Comparison of ENCODE assay signal across 1 cellular context in genomic region chr1:13700521-13701273, GRCh38.
TF ChIP-seq lines count a peak whose summit lies in the region.

No MANE protein-coding gene starts in this region.

TF ChIP-seq in GM12878, 131 proteins besides CTCF, POLR2A, EP300 and RAD21 (continued from another document and continues in another):
- TF ChIP-seq E2F4 (IDR thresholded peaks at IDR 0.05; ENCODE audit: low read depth, low read length) = no peak
- TF ChIP-seq ZBTB33 (IDR thresholded peaks at IDR 0.05) = no peak
- no peak for TF ChIP-seq PAX5 (IDR thresholded peaks at IDR 0.05; ENCODE audit: borderline replicate concordance, low read depth, low read length)
- no peak for TF ChIP-seq BCL11A (IDR thresholded peaks at IDR 0.05; ENCODE audit: low read depth, low read length)
- no peak for TF ChIP-seq CBFB (IDR thresholded peaks at IDR 0.05; ENCODE audit: low read depth)
- TF ChIP-seq, protein P1, sequence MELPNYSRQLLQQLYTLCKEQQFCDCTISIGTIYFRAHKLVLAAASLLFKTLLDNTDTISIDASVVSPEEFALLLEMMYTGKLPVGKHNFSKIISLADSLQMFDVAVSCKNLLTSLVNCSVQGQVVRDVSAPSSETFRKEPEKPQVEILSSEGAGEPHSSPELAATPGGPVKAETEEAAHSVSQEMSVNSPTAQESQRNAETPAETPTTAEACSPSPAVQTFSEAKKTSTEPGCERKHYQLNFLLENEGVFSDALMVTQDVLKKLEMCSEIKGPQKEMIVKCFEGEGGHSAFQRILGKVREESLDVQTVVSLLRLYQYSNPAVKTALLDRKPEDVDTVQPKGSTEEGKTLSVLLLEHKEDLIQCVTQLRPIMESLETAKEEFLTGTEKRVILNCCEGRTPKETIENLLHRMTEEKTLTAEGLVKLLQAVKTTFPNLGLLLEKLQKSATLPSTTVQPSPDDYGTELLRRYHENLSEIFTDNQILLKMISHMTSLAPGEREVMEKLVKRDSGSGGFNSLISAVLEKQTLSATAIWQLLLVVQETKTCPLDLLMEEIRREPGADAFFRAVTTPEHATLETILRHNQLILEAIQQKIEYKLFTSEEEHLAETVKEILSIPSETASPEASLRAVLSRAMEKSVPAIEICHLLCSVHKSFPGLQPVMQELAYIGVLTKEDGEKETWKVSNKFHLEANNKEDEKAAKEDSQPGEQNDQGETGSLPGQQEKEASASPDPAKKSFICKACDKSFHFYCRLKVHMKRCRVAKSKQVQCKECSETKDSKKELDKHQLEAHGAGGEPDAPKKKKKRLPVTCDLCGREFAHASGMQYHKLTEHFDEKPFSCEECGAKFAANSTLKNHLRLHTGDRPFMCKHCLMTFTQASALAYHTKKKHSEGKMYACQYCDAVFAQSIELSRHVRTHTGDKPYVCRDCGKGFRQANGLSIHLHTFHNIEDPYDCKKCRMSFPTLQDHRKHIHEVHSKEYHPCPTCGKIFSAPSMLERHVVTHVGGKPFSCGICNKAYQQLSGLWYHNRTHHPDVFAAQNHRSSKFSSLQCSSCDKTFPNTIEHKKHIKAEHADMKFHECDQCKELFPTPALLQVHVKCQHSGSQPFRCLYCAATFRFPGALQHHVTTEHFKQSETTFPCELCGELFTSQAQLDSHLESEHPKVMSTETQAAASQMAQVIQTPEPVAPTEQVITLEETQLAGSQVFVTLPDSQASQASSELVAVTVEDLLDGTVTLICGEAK (IDR thresholded peaks at IDR 0.05; ENCODE audit: borderline replicate concordance) = peak; percentile 88
- no peak for TF ChIP-seq KLF5 (IDR thresholded peaks at IDR 0.05; ENCODE audit: partially characterized antibody)
- no peak for TF ChIP-seq YBX1 (IDR thresholded peaks at IDR 0.05)
- TF ChIP-seq ATF7 (IDR thresholded peaks at IDR 0.05; ENCODE audit: low read depth) = no peak
- TF ChIP-seq, protein P2, sequence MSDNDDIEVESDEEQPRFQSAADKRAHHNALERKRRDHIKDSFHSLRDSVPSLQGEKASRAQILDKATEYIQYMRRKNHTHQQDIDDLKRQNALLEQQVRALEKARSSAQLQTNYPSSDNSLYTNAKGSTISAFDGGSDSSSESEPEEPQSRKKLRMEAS (IDR thresholded peaks at IDR 0.05; ENCODE audit: low read depth, low read length) = peak; percentile 50; the same call in 1 of the 2 replicates
- peak; percentile 65 for TF ChIP-seq USF1 (IDR thresholded peaks at IDR 0.05; ENCODE audit: borderline replicate concordance, extremely low read length, insufficient read depth, low read depth, low read length)
- peak; percentile 42 for TF ChIP-seq NRF1 (conservative IDR thresholded peaks at IDR 0.05; ENCODE audit: low read depth, low read length)
- TF ChIP-seq STAT1 (conservative IDR thresholded peaks at IDR 0.05) = no peak
- no peak for TF ChIP-seq E2F8 (IDR thresholded peaks at IDR 0.05; ENCODE audit: low read depth, partially characterized antibody)
- no peak for TF ChIP-seq TARDBP (IDR thresholded peaks at IDR 0.05; ENCODE audit: borderline replicate concordance)
- no peak for TF ChIP-seq GABPA (IDR thresholded peaks at IDR 0.05; ENCODE audit: low read depth)
- no peak for TF ChIP-seq ZNF274 (IDR thresholded peaks at IDR 0.05; ENCODE audit: insufficient read depth, insufficient read length)
- TF ChIP-seq SRF (IDR thresholded peaks at IDR 0.05; ENCODE audit: low read depth in 2 of 2, low read length in 2 of 2) = no peak
- TF ChIP-seq SUPT20H (IDR thresholded peaks at IDR 0.05; ENCODE audit: borderline replicate concordance, control insufficient read depth, low read depth, low read length) = no peak
- no peak for TF ChIP-seq JUND (IDR thresholded peaks at IDR 0.05; ENCODE audit: low read depth, low read length)
- TF ChIP-seq HDGF (IDR thresholded peaks at IDR 0.05) = 0 out of 2 replicates have a peak, but pooled peaks have one; percentile 15
- TF ChIP-seq TCF3 (IDR thresholded peaks at IDR 0.05; ENCODE audit: borderline replicate concordance, insufficient read depth, low read depth, low read length) = 0 out of 2 replicates have a peak, but pooled peaks have one; percentile 54
- TF ChIP-seq, protein P3, sequence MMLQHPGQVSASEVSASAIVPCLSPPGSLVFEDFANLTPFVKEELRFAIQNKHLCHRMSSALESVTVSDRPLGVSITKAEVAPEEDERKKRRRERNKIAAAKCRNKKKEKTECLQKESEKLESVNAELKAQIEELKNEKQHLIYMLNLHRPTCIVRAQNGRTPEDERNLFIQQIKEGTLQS (IDR thresholded peaks at IDR 0.05; ENCODE audit: borderline replicate concordance, extremely low read depth, low read depth, low read length) = no peak
- no peak for TF ChIP-seq CREM (IDR thresholded peaks at IDR 0.05; ENCODE audit: low read depth)
- TF ChIP-seq ZNF687 (IDR thresholded peaks at IDR 0.05) = peak; percentile 59; the same call in 1 of the 2 replicates
- TF ChIP-seq MXI1 (IDR thresholded peaks at IDR 0.05; ENCODE audit: low read depth, low read length) = peak; percentile 84
- TF ChIP-seq SPI1 (IDR thresholded peaks at IDR 0.05; ENCODE audit: borderline replicate concordance, insufficient read depth, low read depth, low read length) = no peak
- TF ChIP-seq MEF2A (IDR thresholded peaks at IDR 0.05; ENCODE audit: insufficient read depth, low read depth, low read length) = no peak
- TF ChIP-seq ZSCAN29 (IDR thresholded peaks at IDR 0.05) = no peak
- TF ChIP-seq GATAD2B (conservative IDR thresholded peaks at IDR 0.05; ENCODE audit: low read depth) = no peak; the same call in 1 of the 2 replicates
- TF ChIP-seq SMC3 (IDR thresholded peaks at IDR 0.05; ENCODE audit: borderline replicate concordance, low read length) = no peak
- no peak for TF ChIP-seq BMI1 (IDR thresholded peaks at IDR 0.05; ENCODE audit: borderline replicate concordance)
- TF ChIP-seq, protein P4, sequence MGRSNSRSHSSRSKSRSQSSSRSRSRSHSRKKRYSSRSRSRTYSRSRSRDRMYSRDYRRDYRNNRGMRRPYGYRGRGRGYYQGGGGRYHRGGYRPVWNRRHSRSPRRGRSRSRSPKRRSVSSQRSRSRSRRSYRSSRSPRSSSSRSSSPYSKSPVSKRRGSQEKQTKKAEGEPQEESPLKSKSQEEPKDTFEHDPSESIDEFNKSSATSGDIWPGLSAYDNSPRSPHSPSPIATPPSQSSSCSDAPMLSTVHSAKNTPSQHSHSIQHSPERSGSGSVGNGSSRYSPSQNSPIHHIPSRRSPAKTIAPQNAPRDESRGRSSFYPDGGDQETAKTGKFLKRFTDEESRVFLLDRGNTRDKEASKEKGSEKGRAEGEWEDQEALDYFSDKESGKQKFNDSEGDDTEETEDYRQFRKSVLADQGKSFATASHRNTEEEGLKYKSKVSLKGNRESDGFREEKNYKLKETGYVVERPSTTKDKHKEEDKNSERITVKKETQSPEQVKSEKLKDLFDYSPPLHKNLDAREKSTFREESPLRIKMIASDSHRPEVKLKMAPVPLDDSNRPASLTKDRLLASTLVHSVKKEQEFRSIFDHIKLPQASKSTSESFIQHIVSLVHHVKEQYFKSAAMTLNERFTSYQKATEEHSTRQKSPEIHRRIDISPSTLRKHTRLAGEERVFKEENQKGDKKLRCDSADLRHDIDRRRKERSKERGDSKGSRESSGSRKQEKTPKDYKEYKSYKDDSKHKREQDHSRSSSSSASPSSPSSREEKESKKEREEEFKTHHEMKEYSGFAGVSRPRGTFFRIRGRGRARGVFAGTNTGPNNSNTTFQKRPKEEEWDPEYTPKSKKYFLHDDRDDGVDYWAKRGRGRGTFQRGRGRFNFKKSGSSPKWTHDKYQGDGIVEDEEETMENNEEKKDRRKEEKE (IDR thresholded peaks at IDR 0.05) = no peak
- TF ChIP-seq CEBPB (IDR thresholded peaks at IDR 0.05; ENCODE audit: borderline replicate concordance in 1 of 2, low read depth in 2 of 2, low read length in 2 of 2) = no peak
- no peak for TF ChIP-seq EGR1 (IDR thresholded peaks at IDR 0.05; ENCODE audit: borderline replicate concordance in 1 of 2, low read depth in 2 of 2, low read length in 2 of 2)
- TF ChIP-seq, protein P5, sequence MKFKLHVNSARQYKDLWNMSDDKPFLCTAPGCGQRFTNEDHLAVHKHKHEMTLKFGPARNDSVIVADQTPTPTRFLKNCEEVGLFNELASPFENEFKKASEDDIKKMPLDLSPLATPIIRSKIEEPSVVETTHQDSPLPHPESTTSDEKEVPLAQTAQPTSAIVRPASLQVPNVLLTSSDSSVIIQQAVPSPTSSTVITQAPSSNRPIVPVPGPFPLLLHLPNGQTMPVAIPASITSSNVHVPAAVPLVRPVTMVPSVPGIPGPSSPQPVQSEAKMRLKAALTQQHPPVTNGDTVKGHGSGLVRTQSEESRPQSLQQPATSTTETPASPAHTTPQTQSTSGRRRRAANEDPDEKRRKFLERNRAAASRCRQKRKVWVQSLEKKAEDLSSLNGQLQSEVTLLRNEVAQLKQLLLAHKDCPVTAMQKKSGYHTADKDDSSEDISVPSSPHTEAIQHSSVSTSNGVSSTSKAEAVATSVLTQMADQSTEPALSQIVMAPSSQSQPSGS (IDR thresholded peaks at IDR 0.05; ENCODE audit: low read length) = no peak; the same call in 1 of the 2 replicates
- no peak for TF ChIP-seq NR2C1 (IDR thresholded peaks at IDR 0.05)
- no peak; the same call in 1 of the 2 replicates for TF ChIP-seq PAX8 (IDR thresholded peaks at IDR 0.05)
- peak; percentile 29 for TF ChIP-seq MYC (IDR thresholded peaks at IDR 0.05; ENCODE audit: insufficient read depth, insufficient read length, insufficient replicate concordance, low read length, severe bottlenecking)
- TF ChIP-seq NFXL1 (IDR thresholded peaks at IDR 0.05; ENCODE audit: borderline replicate concordance) = no peak
- TF ChIP-seq NR2F1 (conservative IDR thresholded peaks at IDR 0.05) = 0 out of 2 replicates have a peak, but pooled peaks have one; percentile 6
- TF ChIP-seq ESRRA (IDR thresholded peaks at IDR 0.05; ENCODE audit: low read length) = no peak
- no peak for TF ChIP-seq SMARCA5 (IDR thresholded peaks at IDR 0.05)
